ENCODE assay signal across 13 cellular contexts in the genomic region with DNA sequence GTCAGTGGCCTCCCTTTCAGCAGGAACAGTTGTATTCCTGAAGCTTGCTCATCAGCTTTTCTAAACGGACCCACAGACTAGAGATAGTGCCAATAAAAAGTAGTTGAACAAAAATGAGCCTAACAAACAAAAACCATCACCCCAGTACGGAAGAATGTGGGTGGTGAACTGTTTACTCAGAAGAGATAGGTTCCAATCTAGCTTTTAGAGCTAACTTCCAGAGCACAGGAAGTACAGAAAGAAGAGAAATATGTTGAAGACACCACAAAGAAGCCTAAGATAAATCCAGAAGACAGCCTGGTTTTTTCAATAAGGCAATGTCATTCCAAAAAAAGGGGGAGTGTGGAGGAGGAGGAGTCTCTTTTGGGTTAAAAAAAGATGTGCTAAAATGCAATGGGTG. TPM values are rescaled to one million over a fixed set of nuclear protein-coding genes. Genes with fewer than 3 reads are reported as not detected.
DNase-seq lines count a peak whose midpoint lies in the region; ATAC-seq and TF ChIP-seq lines count a peak whose summit lies in the region.
"Had no signal": no experiment of that assay in that cellular context is flagged by ENCODE, and none has a peak within 500 bp of the region (broad histone marks: within the 10 kb centered on the region; RNA-seq: fewer than 3 reads in every experiment).

No MANE protein-coding gene starts in this region.

- no TSS peak for BruUV-seq in PC-3 (replicated peaks; lab: Mats Ljungman, UMichigan)

- no peaks in the 10 kb centered on the region for H3F3A ChIP-seq in PC-3 (ENCODE audit: low read length, unreplicated experiment)

- peak; percentile 99 for DNase-seq in EH (ENCODE audit: low read depth)
- peak; percentile 66 for DNase-seq in PC-3
- peak; percentile 80 for DNase-seq in choroid plexus epithelial cell (ENCODE audit: low read depth)
- DNase-seq in non-pigmented ciliary epithelial cell (ENCODE audit: low read depth) = peak; percentile 83
- DNase-seq in H4 (ENCODE audit: low spot score) = no peak
- no peak for DNase-seq in T-helper 2 cell
- DNase-seq in cerebellar cortex (ENCODE audit: low spot score) = no peak
- DNase-seq: activated gamma-delta T cell treated with Interleukin-2 at 50 U/mL for 16 hours, mesendoderm, NCI-H2107, right cardiac atrium, RPMI8226 had no signal

- no peak overlapping the region for H3K4me2 ChIP-seq in PC-3 (ENCODE audit: low read length)

- H3K79me2 ChIP-seq in PC-3 (ENCODE audit: low read length) = peaks cover 19% of the 10 kb centered on the region

- no peaks in the 10 kb centered on the region for H3K9me2 ChIP-seq in PC-3 (replicated peaks; ENCODE audit: low read length)

- TF ChIP-seq CTCF in PC-3 (conservative IDR thresholded peaks at IDR 0.05; ENCODE audit: low read depth, low read length) (no peak), choroid plexus epithelial cell (conservative IDR thresholded peaks at IDR 0.05; ENCODE audit: low read depth, low read length) (no peak)

- H4K20me1 ChIP-seq in PC-3 (ENCODE audit: low read length) = no peaks in the 10 kb centered on the region

- intact Hi-C loops in PC-3 (cut with micrococcal nuclease) = no loop called here

- POLR2A ChIA-PET in PC-3 (lab: Charles Lee; ENCODE audit: unreplicated experiment) = no interaction called here

- no peaks in the 10 kb centered on the region for H3K27me3 ChIP-seq in PC-3 (ENCODE audit: low read length)

- CTCF ChIA-PET in PC-3 (lab: Charles Lee) = no interaction called here

- H3K36me3 ChIP-seq in PC-3 (ENCODE audit: low read depth, low read length) = no peaks in the 10 kb centered on the region

- H3K27ac ChIP-seq in PC-3 (ENCODE audit: low read length) = no peak overlapping the region

- H3K4me1 ChIP-seq in PC-3 (ENCODE audit: insufficient read depth, low read length) = peaks cover 13% of the 10 kb centered on the region

- H3K4me3 ChIP-seq in PC-3 (ENCODE audit: low read length) (no peak overlapping the region), choroid plexus epithelial cell (ENCODE audit: low read depth, low read length) (no peak overlapping the region)

- H3K9me3 ChIP-seq in PC-3 (ENCODE audit: low read length) = no peaks in the 10 kb centered on the region

- peak; percentile 40 for ATAC-seq in PC-3
- ATAC-seq in GM21381 (IDR thresholded peaks at IDR 0.05; ENCODE audit: unreplicated experiment) = no peak
- ATAC-seq: right cardiac atrium had no signal

- H3K9ac ChIP-seq in PC-3 (ENCODE audit: low read length) = no peak overlapping the region

- no peak overlapping the region for H2AFZ ChIP-seq in PC-3 (ENCODE audit: low read length)

RNA-seq across cellular contexts. Expression of a gene that starts 2.8 kb away (rescaled TPM):
- 83.6 and 107 TPM in 2 replicates for total RNA-seq in PC-3 (2014; rRNA removed)
- 8.8 and 14.1 TPM in 2 replicates for total RNA-seq in H4 (2014; rRNA removed; shearing (Covaris generic))

Comparison
In these comparisons a context has a peak if more than half of its experiments do, and no peak if none do; other contexts are left out.
1. DNase-seq: peak in EH (single experiment), PC-3 (single experiment), choroid plexus epithelial cell (single experiment) and non-pigmented ciliary epithelial cell (single experiment); none in H4 (single experiment), T-helper 2 cell (0 of 5) and cerebellar cortex (single experiment).